ENCODE assay signal across 16 cellular contexts in genomic region chr4:100938698-100939097, GRCh38.
DNase-seq lines count a peak whose midpoint lies in the region; TF ChIP-seq lines count a peak whose summit lies in the region.
"Had no signal": no experiment of that assay in that cellular context is flagged by ENCODE, and none has a peak within 500 bp of the region (broad histone marks: within the 10 kb centered on the region; RNA-seq: fewer than 3 reads in every experiment).

No MANE protein-coding gene starts in this region.

- no peaks in the 10 kb centered on the region for H3K27me3 Mint-ChIP-seq in type B pancreatic cell
- peaks cover 20% of the 10 kb centered on the region for H3K27me3 Mint-ChIP-seq in activated CD4-positive, alpha-beta T cell treated with anti-CD3 and anti-CD28 coated beads, Interleukin-2, amount 10 ng/mL, durations not matched to agents 24 days and 14 days

- no peak overlapping the region for H3K27ac Mint-ChIP-seq in type B pancreatic cell
- no peak overlapping the region for H3K27ac Mint-ChIP-seq in activated CD4-positive, alpha-beta T cell treated with anti-CD3 and anti-CD28 coated beads, Interleukin-2, amount 10 ng/mL, durations not matched to agents 24 days and 14 days
- H3K27ac Mint-ChIP-seq: T-helper 1 cell treated with Interleukin-12 subunit alpha and Interleukin-12 subunit beta and Interleukin-4 antibody, amounts not matched to agents 30 μg/mL and 1 μg/mL, for 36 hours had no signal

- H2BK12ac ChIP-seq in neuronal stem cell (ENCODE audit: low read length): no peak overlapping the region

- H3K79me1 ChIP-seq in neuronal stem cell (ENCODE audit: low read depth, low read length): no peaks in the 10 kb centered on the region

- H3K4me3 ChIP-seq in neuronal stem cell (ENCODE audit: low read length in 2 of 2): no peak overlapping the region
- H3K4me3 ChIP-seq: K562, SJCRH30 had no signal

- H3K9ac ChIP-seq in neuronal stem cell (ENCODE audit: low read depth, low read length, poor library complexity): no peak overlapping the region

- H3K23ac ChIP-seq in neuronal stem cell (ENCODE audit: low read depth, low read length, poor library complexity): no peak overlapping the region

- H3K14ac ChIP-seq in neuronal stem cell (ENCODE audit: low read length): no peak overlapping the region

- TF ChIP-seq CTCF in type B pancreatic cell (conservative IDR thresholded peaks at IDR 0.05): no peak

- H3K36me3 ChIP-seq in neuronal stem cell (replicated peaks in 1 of 2; ENCODE audit: control insufficient read depth in 2 of 2, insufficient read depth in 2 of 2, low read length in 2 of 2): no peaks in the 10 kb centered on the region
- H3K36me3 ChIP-seq: SJCRH30 had no signal

- no peak overlapping the region for H2BK5ac ChIP-seq in neuronal stem cell (ENCODE audit: low read length)

- H3K4ac ChIP-seq in neuronal stem cell (ENCODE audit: low read length): no peak overlapping the region

- no peak overlapping the region for H4K91ac ChIP-seq in neuronal stem cell (ENCODE audit: low read depth, low read length, poor library complexity)

- no peak overlapping the region for H2BK120ac ChIP-seq in neuronal stem cell (ENCODE audit: low read depth, low read length)

- intact Hi-C loops in activated CD4-positive, alpha-beta T cell treated with anti-CD3 and anti-CD28 coated beads, Interleukin-2, amount 10 ng/mL, durations not matched to agents 24 days and 14 days (cut with micrococcal nuclease): no loop called here

- no peak overlapping the region for H2AK5ac ChIP-seq in neuronal stem cell (ENCODE audit: low read depth, low read length)

- no CpG with 5 or more reads among the region's 2 CpGs for WGBS in neuronal stem cell (ENCODE audit: extremely low coverage in 2 of 2, insufficient read length in 2 of 2, insufficient replicate concordance in 1 of 2), 2 donors

- no peak overlapping the region for H2BK15ac ChIP-seq in neuronal stem cell (ENCODE audit: low read length)

- H3K9me3 ChIP-seq in neuronal stem cell (replicated peaks in 1 of 2; ENCODE audit: control insufficient read depth in 2 of 2, insufficient read depth in 1 of 2, low read depth in 1 of 2, low read length in 2 of 2): no peaks in the 10 kb centered on the region
- H3K9me3 ChIP-seq: SJCRH30 had no signal

- H3K4me2 ChIP-seq in neuronal stem cell (ENCODE audit: insufficient read depth, low read length, poor library complexity, severe bottlenecking): no peak overlapping the region

- peak overlapping the region; percentile 70 for H3K18ac ChIP-seq in neuronal stem cell (ENCODE audit: low read length)

- H3K4me3 Mint-ChIP-seq in type B pancreatic cell: no peak overlapping the region
- no peak overlapping the region for H3K4me3 Mint-ChIP-seq in activated CD4-positive, alpha-beta T cell treated with anti-CD3 and anti-CD28 coated beads, Interleukin-2, amount 10 ng/mL, durations not matched to agents 24 days and 14 days
- H3K4me3 Mint-ChIP-seq: T-helper 1 cell treated with Interleukin-12 subunit alpha and Interleukin-12 subunit beta and Interleukin-4 antibody, amounts not matched to agents 30 μg/mL and 1 μg/mL, for 36 hours had no signal

- no peak overlapping the region for H3K27ac ChIP-seq in neuronal stem cell (replicated peaks; ENCODE audit: low read length)
- H3K27ac ChIP-seq: 22Rv1, SJCRH30 had no signal

- no peaks in the 10 kb centered on the region for H3K36me3 Mint-ChIP-seq in type B pancreatic cell
- no peaks in the 10 kb centered on the region for H3K36me3 Mint-ChIP-seq in activated CD4-positive, alpha-beta T cell treated with anti-CD3 and anti-CD28 coated beads, Interleukin-2, amount 10 ng/mL, durations not matched to agents 24 days and 14 days (ENCODE audit: low read depth)

- H4K8ac ChIP-seq in neuronal stem cell (ENCODE audit: low read depth, low read length): no peak overlapping the region

- H3K27me3 ChIP-seq in neuronal stem cell (ENCODE audit: control insufficient read depth in 3 of 3, insufficient read depth in 3 of 3, low read depth in 1 of 3, low read length in 3 of 3): no peaks in the 10 kb centered on the region
- H3K27me3 ChIP-seq: SJCRH30 had no signal

- DNase-seq in DMS153 treated with DMSO at 0.1 percent for 48 hours (lab: John Stamatoyannopoulos, UW; ENCODE audit: unreplicated experiment) (peak; percentile 3), DMS153 (lab: John Stamatoyannopoulos, UW) (no peak), NCI-H1436 treated with DMSO at 0.1 percent for 48 hours (lab: John Stamatoyannopoulos, UW) (peak; percentile 32), NCI-H82 treated with DMSO at 0.1 percent for 48 hours (lab: John Stamatoyannopoulos, UW; ENCODE audit: unreplicated experiment) (peak; percentile 43), neuronal stem cell (ENCODE audit: low spot score) (no peak), glomerular visceral epithelial cell (ENCODE audit: extremely low spot score) (no peak), type B pancreatic cell (ENCODE audit: extremely low spot score, unreplicated experiment) (no peak)
- DNase-seq in activated CD4-positive, alpha-beta T cell treated with anti-CD3 and anti-CD28 coated beads, Interleukin-2, amount 10 ng/mL, durations not matched to agents 24 days and 14 days: no peak
- DNase-seq: GF-D8, NCI-H1105, NCI-H1694 treated with DMSO at 0.1 percent for 48 hours, NCI-H774 had no signal

- no peak overlapping the region for H2AFZ ChIP-seq in neuronal stem cell (ENCODE audit: low read length)

- peaks cover 8% of the 10 kb centered on the region for H3K4me1 Mint-ChIP-seq in type B pancreatic cell (ENCODE audit: unreplicated experiment)
- no peaks in the 10 kb centered on the region for H3K4me1 Mint-ChIP-seq in activated CD4-positive, alpha-beta T cell treated with anti-CD3 and anti-CD28 coated beads, Interleukin-2, amount 10 ng/mL, durations not matched to agents 24 days and 14 days

- no peaks in the 10 kb centered on the region for H3K9me3 Mint-ChIP-seq in type B pancreatic cell
- H3K9me3 Mint-ChIP-seq in activated CD4-positive, alpha-beta T cell treated with anti-CD3 and anti-CD28 coated beads, Interleukin-2, amount 10 ng/mL, durations not matched to agents 24 days and 14 days: peaks cover 4% of the 10 kb centered on the region
- H3K9me3 Mint-ChIP-seq: T-helper 1 cell treated with Interleukin-12 subunit alpha and Interleukin-12 subunit beta and Interleukin-4 antibody, amounts not matched to agents 30 μg/mL and 1 μg/mL, for 36 hours had no signal

- no peaks in the 10 kb centered on the region for H3K4me1 ChIP-seq in neuronal stem cell (ENCODE audit: control insufficient read depth in 2 of 2, insufficient read depth in 1 of 2, low read depth in 1 of 2, low read length in 2 of 2)
- H3K4me1 ChIP-seq: SJCRH30 had no signal

Comparison
In these comparisons a context has a peak if more than half of its experiments do, and no peak if none do; other contexts are left out.
1. DNase-seq: peak in DMS153 treated with DMSO at 0.1 percent for 48 hours (single experiment), NCI-H1436 treated with DMSO at 0.1 percent for 48 hours (single experiment) and NCI-H82 treated with DMSO at 0.1 percent for 48 hours (single experiment); none in DMS153 (single experiment), neuronal stem cell (single experiment), glomerular visceral epithelial cell (single experiment), type B pancreatic cell (single experiment) and activated CD4-positive, alpha-beta T cell treated with anti-CD3 and anti-CD28 coated beads, Interleukin-2, amount 10 ng/mL, durations not matched to agents 24 days and 14 days (single experiment).